In the genomic region with DNA sequence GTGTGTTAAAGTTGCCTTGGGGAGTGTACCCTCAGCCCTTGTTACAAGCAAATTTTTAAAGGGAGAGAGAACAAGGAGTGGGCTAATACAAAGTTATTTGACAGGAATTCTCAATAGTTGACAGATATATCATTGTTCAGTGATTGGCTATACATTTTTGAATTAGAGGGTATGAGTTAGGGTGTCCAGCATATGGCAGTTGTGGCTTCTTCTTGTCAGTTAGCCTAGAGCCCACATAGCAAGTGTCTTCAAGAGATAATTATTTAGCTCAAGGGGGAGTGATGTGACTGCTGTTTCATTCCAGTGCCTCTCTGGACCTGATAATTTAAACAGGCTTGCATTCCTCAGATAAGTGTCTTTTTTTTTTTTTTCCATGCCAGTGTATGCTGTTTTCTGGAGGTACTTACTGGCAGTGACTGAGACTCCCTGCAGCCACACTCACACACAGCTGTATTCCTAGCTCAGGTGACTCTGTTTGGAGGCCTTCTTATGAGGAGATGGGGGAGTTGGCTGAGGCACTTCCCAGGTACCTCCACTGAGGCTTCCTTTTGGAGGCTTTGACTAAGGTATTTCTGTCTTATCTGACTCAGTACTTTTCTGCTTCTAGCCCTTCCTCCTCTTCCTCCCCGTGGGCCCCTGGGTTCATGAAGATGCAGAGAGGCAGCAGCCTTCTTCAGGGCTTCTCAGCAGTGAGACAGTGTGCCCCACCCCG, we compare ENCODE assay signal across 12 cellular contexts. TPM values are rescaled to one million over a fixed set of nuclear protein-coding genes. Genes with fewer than 3 reads are reported as not detected.
A peak's percentile ranks its signal among the peaks of the same experiment; 100 is the strongest.
DNase-seq lines count a peak whose midpoint lies in the region; ATAC-seq and TF ChIP-seq lines count a peak whose summit lies in the region.
"Had no signal": no experiment of that assay in that cellular context is flagged by ENCODE, and none has a peak within 500 bp of the region (broad histone marks: within the 10 kb centered on the region; RNA-seq: fewer than 3 reads in every experiment).

No MANE protein-coding gene starts in this region.

- no peaks in the 10 kb centered on the region for H3K36me3 Mint-ChIP-seq in WTC11

- no peaks in the 10 kb centered on the region for H3K27me3 Mint-ChIP-seq in WTC11 (ENCODE audit: low read depth)
- H3K27me3 Mint-ChIP-seq: naive B cell had no signal

- no peaks in the 10 kb centered on the region for H3K27me3 ChIP-seq in left lung
- no peaks in the 10 kb centered on the region for H3K27me3 ChIP-seq in HAP-1 (ENCODE audit: low read depth)

- no peak overlapping the region for H3K4me3 ChIP-seq in left lung
- H3K4me3 ChIP-seq in HAP-1: no peak overlapping the region

- POLR2A ChIA-PET in WTC11 (lab: Charles Lee): no interaction called here

- peaks cover 0 to 9% of the 10 kb centered on the region in 2 donors for H3K36me3 ChIP-seq in left lung
- H3K36me3 ChIP-seq in HAP-1 (replicated peaks): no peaks in the 10 kb centered on the region; the same call in 1 of the 2 replicates

- no peak overlapping the region for H3K27ac ChIP-seq in left lung

- H3K4me1 Mint-ChIP-seq in WTC11: no peaks in the 10 kb centered on the region

- DNase-seq in AG20443 (ENCODE audit: low spot score): peak; percentile 9
- peak; percentile 56 for DNase-seq in EH (ENCODE audit: low read depth)
- no peak for DNase-seq in WTC11 (ENCODE audit: low spot score)
- DNase-seq in left lung: no peak
- DNase-seq in DMS 273 (lab: John Stamatoyannopoulos, UW; ENCODE audit: unreplicated experiment): no peak
- DNase-seq in HAP-1 (ENCODE audit: low spot score in 2 of 2): no peak
- DNase-seq: naive B cell, NCI-H1105 treated with DMSO at 0.1 percent for 48 hours, NCI-H446 treated with DMSO at 0.1 percent for 48 hours, substantia nigra, T-helper 9 cell had no signal

- TF ChIP-seq CTCF in WTC11 (IDR thresholded peaks at IDR 0.05) (no peak), left lung (IDR thresholded peaks at IDR 0.05) (no peak)

- in situ Hi-C loops in HAP-1 (cut with MboI; ENCODE audit: low sequenced_read_pairs): no loop called here

- H3K4me3 Mint-ChIP-seq in WTC11: no peak overlapping the region

- CTCF ChIA-PET in WTC11 (lab: Charles Lee): no interaction called here

- no peak overlapping the region for H3K27ac Mint-ChIP-seq in WTC11

- H3K4me1 ChIP-seq in left lung: no peaks in the 10 kb centered on the region
- H3K4me1 ChIP-seq in HAP-1: no peaks in the 10 kb centered on the region

- intact Hi-C loops in left lung (cut with DNase I): no loop called here

- H3K9me3 Mint-ChIP-seq in WTC11: peaks cover 4% of the 10 kb centered on the region

- H3K9me3 ChIP-seq in left lung (no peaks in the 10 kb centered on the region), HAP-1 (no peaks in the 10 kb centered on the region; the same call in 1 of the 2 replicates)

- peak; percentile 59 for ATAC-seq in WTC11
- peak; percentile 30 for ATAC-seq in left lung
- ATAC-seq in GM18498 (IDR thresholded peaks at IDR 0.05; ENCODE audit: unreplicated experiment): no peak

TF ChIP-seq in WTC11, 78 proteins besides CTCF, POLR2A, EP300 and RAD21:
- TF ChIP-seq USF2 (CRISPR knock-in tag; IDR thresholded peaks at IDR 0.05): no peak
- no peak for TF ChIP-seq ZNF281 (CRISPR knock-in tag; IDR thresholded peaks at IDR 0.05)
- TF ChIP-seq JUN (CRISPR knock-in tag; IDR thresholded peaks at IDR 0.05): no peak
- TF ChIP-seq CREB1 (CRISPR knock-in tag; IDR thresholded peaks at IDR 0.05): no peak
- TF ChIP-seq ZNF263 (CRISPR knock-in tag; IDR thresholded peaks at IDR 0.05; ENCODE audit: low read depth): no peak
- TF ChIP-seq USF1 (CRISPR knock-in tag; IDR thresholded peaks at IDR 0.05): no peak
- no peak for TF ChIP-seq FOXJ3 (CRISPR knock-in tag; IDR thresholded peaks at IDR 0.05; ENCODE audit: borderline replicate concordance)
- TF ChIP-seq ATF2 (CRISPR knock-in tag; IDR thresholded peaks at IDR 0.05; ENCODE audit: borderline replicate concordance, low read depth): no peak
- TF ChIP-seq EMX1 (CRISPR knock-in tag; IDR thresholded peaks at IDR 0.05): no peak
- TF ChIP-seq, protein P1, sequence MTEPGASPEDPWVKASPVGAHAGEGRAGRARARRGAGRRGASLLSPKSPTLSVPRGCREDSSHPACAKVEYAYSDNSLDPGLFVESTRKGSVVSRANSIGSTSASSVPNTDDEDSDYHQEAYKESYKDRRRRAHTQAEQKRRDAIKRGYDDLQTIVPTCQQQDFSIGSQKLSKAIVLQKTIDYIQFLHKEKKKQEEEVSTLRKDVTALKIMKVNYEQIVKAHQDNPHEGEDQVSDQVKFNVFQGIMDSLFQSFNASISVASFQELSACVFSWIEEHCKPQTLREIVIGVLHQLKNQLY (CRISPR knock-in tag; IDR thresholded peaks at IDR 0.05): no peak
- no peak for TF ChIP-seq ZNF423 (CRISPR knock-in tag; IDR thresholded peaks at IDR 0.05)
- no peak for TF ChIP-seq IRF2 (CRISPR knock-in tag; IDR thresholded peaks at IDR 0.05; ENCODE audit: borderline replicate concordance, low read depth)
- no peak for TF ChIP-seq PRRX2 (CRISPR knock-in tag; IDR thresholded peaks at IDR 0.05)
- no peak for TF ChIP-seq JAZF1 (CRISPR knock-in tag; IDR thresholded peaks at IDR 0.05)
- no peak for TF ChIP-seq NR1H2 (CRISPR knock-in tag; IDR thresholded peaks at IDR 0.05)

RNA-seq across cellular contexts. Expression of gene IVNS1ABP, which starts 32.4 kb away (rescaled TPM):
- 141 to 159 TPM (median 141 TPM) in 3 replicates for total RNA-seq in WTC11 (2021)
- total RNA-seq in left lung: 100 to 1,000 TPM in 1 of 2 donors, 10 to 100 TPM in 1; 74.3 to 134 TPM

Comparison
In these comparisons a context has a peak if more than half of its experiments do, and no peak if none do; other contexts are left out.
1. DNase-seq: peak in AG20443 (single experiment) and EH (single experiment); none in WTC11 (single experiment), left lung (0 of 2), DMS 273 (single experiment) and HAP-1 (0 of 2).